18 cellular contexts compared by ENCODE assay signal in genomic region chr11:110470716-110471115, GRCh38. TPM values are rescaled to one million over a fixed set of nuclear protein-coding genes. Genes with fewer than 3 reads are reported as not detected.
A peak's percentile ranks its signal among the peaks of the same experiment; 100 is the strongest.
DNase-seq lines count a peak whose midpoint lies in the region; ATAC-seq and TF ChIP-seq lines count a peak whose summit lies in the region.
"Had no signal": no experiment of that assay in that cellular context is flagged by ENCODE, and none has a peak within 500 bp of the region (broad histone marks: within the 10 kb centered on the region; RNA-seq: fewer than 3 reads in every experiment).

No MANE protein-coding gene starts in this region.

- H4K5ac ChIP-seq in IMR-90 (ENCODE audit: low read depth, low read length): peak overlapping the region; percentile 78

- intact Hi-C loops in IMR-90 (cut with micrococcal nuclease): loop anchor here (5.0 kb wide), 1 partner anchor 97 kb away; no protein-coding TSS in a partner anchor

- H3K9ac ChIP-seq in IMR-90 (ENCODE audit: low read depth, low read length) (no peak overlapping the region), skeletal muscle satellite cell (ENCODE audit: low read depth, low read length) (peak overlapping the region; percentile 6)

- no peak overlapping the region for H2AK9ac ChIP-seq in IMR-90 (replicated peaks; ENCODE audit: low read depth, low read length, poor library complexity)

- peak overlapping the region; percentile 23; the same call in 1 of the 2 replicates for H2BK120ac ChIP-seq in IMR-90 (ENCODE audit: low read depth, low read length)

- H3K4ac ChIP-seq in IMR-90 (ENCODE audit: low read depth, low read length): peak overlapping the region; percentile 71

- H3K4me3 ChIP-seq in IMR-90 (ENCODE audit: insufficient read depth, low read depth, low read length) (no peak overlapping the region), fibroblast of mammary gland (ENCODE audit: control insufficient read depth, low read depth, low read length) (no peak overlapping the region), skeletal muscle satellite cell (ENCODE audit: low read length) (peak overlapping the region; percentile 33)

- CTCF ChIA-PET in IMR-90 (lab: Yijun Ruan, JAX): interaction anchor here (1.0 to 1.2 kb wide), 3 partner anchors 58 to 760 kb away, joined by 3 read pairs; no protein-coding TSS in a partner anchor

- peak overlapping the region; percentile 86 for H3K18ac ChIP-seq in IMR-90 (ENCODE audit: low read depth, low read length)

- H3K4me2 ChIP-seq in IMR-90 (ENCODE audit: low read depth, low read length) (peak overlapping the region; percentile 33), skeletal muscle satellite cell (ENCODE audit: low read length) (peak overlapping the region; percentile 55)

- TF ChIP-seq POLR2A in IMR-90 (IDR thresholded peaks at IDR 0.05; ENCODE audit: low read depth, low read length): no peak

- no TSS peak for BruUV-seq in IMR-90 (replicated peaks; lab: Mats Ljungman, UMichigan)

- 0 out of 3 replicates have a peak overlapping the region, but pooled peaks have one; percentile 47 for H2BK15ac ChIP-seq in IMR-90 (ENCODE audit: low read depth, low read length)

- H3K79me1 ChIP-seq in IMR-90 (ENCODE audit: low read depth in 1 of 2, low read length in 2 of 2): no peaks in the 10 kb centered on the region

- no peak overlapping the region for H2AK5ac ChIP-seq in IMR-90 (ENCODE audit: low read depth, low read length)

- peak overlapping the region; percentile 50; the same call in 1 of the 2 replicates for H3K23ac ChIP-seq in IMR-90 (ENCODE audit: low read depth, low read length)

- H4K8ac ChIP-seq in IMR-90 (ENCODE audit: low read depth in 2 of 2, low read length in 2 of 2): 0 out of 4 replicates have a peak overlapping the region, but pooled peaks have one; percentile 41 to 57

- POLR2A ChIA-PET in IMR-90 (lab: Charles Lee; ENCODE audit: unreplicated experiment): no interaction called here

- no peaks in the 10 kb centered on the region for H4K20me1 ChIP-seq in IMR-90 (ENCODE audit: insufficient read depth, low read length)

- H3K9me1 ChIP-seq in IMR-90 (ENCODE audit: insufficient read depth, low read length): peaks cover 7% of the 10 kb centered on the region

- H3K27ac ChIP-seq in IMR-90 (ENCODE audit: insufficient read depth, low read length): peak overlapping the region; percentile 79; the same call in 1 of the 2 replicates
- H3K27ac ChIP-seq: C4-2B had no signal

- H3K4me1 ChIP-seq in IMR-90 (ENCODE audit: control insufficient read depth, insufficient read depth, low read length): peaks cover 14% of the 10 kb centered on the region
- peaks cover 22% of the 10 kb centered on the region for H3K4me1 ChIP-seq in skeletal muscle satellite cell (ENCODE audit: control insufficient read depth, insufficient read depth, low read length)

- WGBS in IMR-90 (ENCODE audit: extremely low coverage in 2 of 2, insufficient read length in 1 of 2), 2 experiments: no CpG with 5 or more reads among the region's 2 CpGs

- H2BK5ac ChIP-seq in IMR-90 (ENCODE audit: low read depth, low read length, poor library complexity, severe bottlenecking): peak overlapping the region; percentile 91

- no peak overlapping the region for H3K56ac ChIP-seq in IMR-90 (ENCODE audit: extremely low read depth, insufficient read depth, low read length)

- peak overlapping the region; percentile 14; the same call in 1 of the 2 replicates for H3K14ac ChIP-seq in IMR-90 (replicated peaks; ENCODE audit: low read depth, low read length)

- ATAC-seq in IMR-90 (ENCODE audit: low read depth) (peak; percentile 52), HG02973 (IDR thresholded peaks at IDR 0.05; ENCODE audit: unreplicated experiment) (no peak), GM18511 (IDR thresholded peaks at IDR 0.05; ENCODE audit: unreplicated experiment) (no peak), GM21360 (IDR thresholded peaks at IDR 0.05; ENCODE audit: unreplicated experiment) (no peak)

- no peak for TF ChIP-seq RAD21 in IMR-90 (IDR thresholded peaks at IDR 0.05; ENCODE audit: low read length)

- in situ Hi-C loops in IMR-90 (cut with MboI; ENCODE audit: low sequenced_read_pairs): loop anchor here (25.0 kb wide), 2 partner anchors 242 to 967 kb away; partner anchors contain the start of gene ARHGAP20

- no peak for TF ChIP-seq CTCF in IMR-90 (conservative IDR thresholded peaks at IDR 0.05; ENCODE audit: low read depth, low read length)
- TF ChIP-seq CTCF in fibroblast of mammary gland (conservative IDR thresholded peaks at IDR 0.05; ENCODE audit: control insufficient read depth, insufficient read depth, low read depth, low read length): no peak

- H3K27me3 ChIP-seq in IMR-90 (ENCODE audit: control insufficient read depth, insufficient read depth, low read length) (no peaks in the 10 kb centered on the region), skeletal muscle satellite cell (ENCODE audit: control insufficient read depth, insufficient read depth, low read length) (no peaks in the 10 kb centered on the region)

- H3K36me3 ChIP-seq in IMR-90 (ENCODE audit: control insufficient read depth, insufficient read depth, low read length) (no peaks in the 10 kb centered on the region), skeletal muscle satellite cell (ENCODE audit: insufficient read depth, low read length) (no peaks in the 10 kb centered on the region)

- H3K9me3 ChIP-seq in IMR-90 (ENCODE audit: control insufficient read depth, insufficient read depth, low read length): no peaks in the 10 kb centered on the region
- no peaks in the 10 kb centered on the region for H3K9me3 ChIP-seq in skeletal muscle satellite cell (replicated peaks; ENCODE audit: low read length)

- no peak overlapping the region for H2AFZ ChIP-seq in IMR-90 (replicated peaks; ENCODE audit: low read length, poor library complexity)

- H4K91ac ChIP-seq in IMR-90 (ENCODE audit: insufficient read depth, low read depth, low read length): peak overlapping the region; percentile 35; the same call in 1 of the 2 replicates

- dilution Hi-C loops in IMR-90 (cut with HindIII; ENCODE audit: low sequenced_read_pairs, unreplicated experiment): no loop called here

- DNase-seq in EH (ENCODE audit: low read depth): peak; percentile 56
- peak; percentile 73 for DNase-seq in IMR-90
- peak; percentile 39 for DNase-seq in fibroblast of mammary gland (ENCODE audit: low read depth)
- DNase-seq: AML-193, DMS79 treated with DMSO at 0.1 percent for 48 hours, GDM1, NCI-H1417, NCI-H187, NCI-H2107, NCI-H510A, NCI-H774, OCI-M1, SHP77 treated with DMSO at 0.1 percent for 48 hours had no signal

- peak overlapping the region; percentile 85; the same call in 1 of the 2 replicates for H2BK20ac ChIP-seq in IMR-90 (ENCODE audit: low read depth, low read length)

TF ChIP-seq in IMR-90, 13 proteins besides CTCF, POLR2A, EP300 and RAD21:
- no peak for TF ChIP-seq FOS (IDR thresholded peaks at IDR 0.05; ENCODE audit: low read depth, low read length)
- TF ChIP-seq BHLHE40 (IDR thresholded peaks at IDR 0.05; ENCODE audit: low read depth, low read length): no peak
- TF ChIP-seq MXI1 (IDR thresholded peaks at IDR 0.05; ENCODE audit: borderline replicate concordance, low read depth, low read length): no peak
- no peak for TF ChIP-seq SMC3 (IDR thresholded peaks at IDR 0.05; ENCODE audit: low read depth, low read length)
- no peak for TF ChIP-seq MAZ (IDR thresholded peaks at IDR 0.05; ENCODE audit: borderline replicate concordance, low read depth, low read length)
- no peak for TF ChIP-seq RFX5 (IDR thresholded peaks at IDR 0.05; ENCODE audit: low read depth, low read length)
- TF ChIP-seq CHD1 (IDR thresholded peaks at IDR 0.05; ENCODE audit: low read depth, low read length): no peak
- TF ChIP-seq CEBPB (IDR thresholded peaks at IDR 0.05; ENCODE audit: low read depth, low read length): no peak
- no peak for TF ChIP-seq ELK1 (IDR thresholded peaks at IDR 0.05; ENCODE audit: borderline replicate concordance, low read depth, low read length)
- no peak for TF ChIP-seq USF2 (IDR thresholded peaks at IDR 0.05; ENCODE audit: low read depth, low read length)
- TF ChIP-seq NFE2L2 (IDR thresholded peaks at IDR 0.05; ENCODE audit: low read depth, low read length): no peak
TF ChIP-seq in IMR-90: peak in this region for 0.

RNA-seq across cellular contexts. Expression of gene FDX1, which starts 41.0 kb away (rescaled TPM):
- 4.3 and 10.6 TPM in 2 replicates for total RNA-seq in IMR-90 (2012; rRNA removed)
- 4.8 and 5.1 TPM in 2 replicates for polyA plus RNA-seq in IMR-90 (2012; rRNA removed)
- 2.9 and 5.3 TPM in 2 replicates for polyA plus RNA-seq in IMR-90 (2012; cell fraction: cytosol; rRNA removed)
- polyA plus RNA-seq in IMR-90 (2012; cell fraction: nucleus; rRNA removed; ENCODE audit: low replicate concordance): 2.0 and 2.1 TPM in 2 replicates
- 14.9 and 22.8 TPM in 2 replicates for total RNA-seq in skeletal muscle satellite cell (2012; rRNA removed)
